8 cellular contexts compared by ENCODE assay signal in genomic region chr7:130069179-130069977, GRCh38. TPM values are rescaled to one million over a fixed set of nuclear protein-coding genes. Genes with fewer than 3 reads are reported as not detected.
DNase-seq lines count a peak whose midpoint lies in the region; ATAC-seq and TF ChIP-seq lines count a peak whose summit lies in the region.

No MANE protein-coding gene starts in this region.

- intact Hi-C loops in lower leg skin (cut with DNase I; ENCODE audit: low total_unique reads), result no loop called here

- H3K27ac Mint-ChIP-seq in activated naive CD4-positive, alpha-beta T cell treated with anti-CD3 and anti-CD28 coated beads, Interleukin-2, amount 50 U/mL, for 24 hours, result peak overlapping the region; percentile 96
- H3K27ac Mint-ChIP-seq in activated naive CD8-positive, alpha-beta T cell treated with anti-CD3 and anti-CD28 coated beads, Interleukin-2, amount 50 U/mL, for 24 hours, result no peak overlapping the region
- peak overlapping the region; percentile 94 for H3K27ac Mint-ChIP-seq in type B pancreatic cell

- H3K4me3 ChIP-seq in lower leg skin (ENCODE audit: low read depth, poor library complexity, severe bottlenecking), result peak overlapping the region; percentile 42

- H3K36me3 Mint-ChIP-seq in activated naive CD4-positive, alpha-beta T cell treated with anti-CD3 and anti-CD28 coated beads, Interleukin-2, amount 50 U/mL, for 24 hours, result peaks cover 3% of the 10 kb centered on the region
- peaks cover 6% of the 10 kb centered on the region for H3K36me3 Mint-ChIP-seq in activated naive CD8-positive, alpha-beta T cell treated with anti-CD3 and anti-CD28 coated beads, Interleukin-2, amount 50 U/mL, for 24 hours (ENCODE audit: low read depth)
- peaks cover 9% of the 10 kb centered on the region for H3K36me3 Mint-ChIP-seq in type B pancreatic cell

- no peak for DNase-seq in activated naive CD4-positive, alpha-beta T cell treated with Interleukin-2 at 50 U/mL for 16 hours
- no peak for DNase-seq in activated naive CD8-positive, alpha-beta T cell treated with anti-CD3 and anti-CD28 coated beads, Interleukin-2, amount 50 U/mL, for 24 hours
- DNase-seq in lower leg skin (ENCODE audit: low spot score in 2 of 2) (no peak), type B pancreatic cell (ENCODE audit: extremely low spot score, unreplicated experiment) (no peak), dedifferentiated amniotic fluid mesenchymal stem cell (ENCODE audit: extremely low spot score) (no peak), DMS 273 (lab: John Stamatoyannopoulos, UW; ENCODE audit: unreplicated experiment) (no peak)

- peaks cover 39% of the 10 kb centered on the region for H3K4me1 Mint-ChIP-seq in activated naive CD4-positive, alpha-beta T cell treated with anti-CD3 and anti-CD28 coated beads, Interleukin-2, amount 50 U/mL, for 24 hours
- H3K4me1 Mint-ChIP-seq in activated naive CD8-positive, alpha-beta T cell treated with anti-CD3 and anti-CD28 coated beads, Interleukin-2, amount 50 U/mL, for 24 hours, result peaks cover 38% of the 10 kb centered on the region
- peaks cover 31% of the 10 kb centered on the region for H3K4me1 Mint-ChIP-seq in type B pancreatic cell (ENCODE audit: unreplicated experiment)

- peak overlapping the region; percentile 98 for H3K4me3 Mint-ChIP-seq in activated naive CD4-positive, alpha-beta T cell treated with anti-CD3 and anti-CD28 coated beads, Interleukin-2, amount 50 U/mL, for 24 hours
- H3K4me3 Mint-ChIP-seq in activated naive CD8-positive, alpha-beta T cell treated with anti-CD3 and anti-CD28 coated beads, Interleukin-2, amount 50 U/mL, for 24 hours, result peak overlapping the region; percentile 96
- peak overlapping the region; percentile 95 for H3K4me3 Mint-ChIP-seq in type B pancreatic cell

- ATAC-seq in activated naive CD8-positive, alpha-beta T cell treated with anti-CD3 and anti-CD28 coated beads, Interleukin-2, amount 50 U/mL, for 24 hours, result no peak
- no peak for ATAC-seq in HG02970 (IDR thresholded peaks at IDR 0.05; ENCODE audit: low FRiP score, unreplicated experiment)

- 34 to 41% methylated on average over 7 of the region's 7 CpGs for WGBS in lower leg skin, 2 donors

- no peaks in the 10 kb centered on the region for H3K9me3 Mint-ChIP-seq in activated naive CD4-positive, alpha-beta T cell treated with anti-CD3 and anti-CD28 coated beads, Interleukin-2, amount 50 U/mL, for 24 hours
- no peaks in the 10 kb centered on the region for H3K9me3 Mint-ChIP-seq in activated naive CD8-positive, alpha-beta T cell treated with anti-CD3 and anti-CD28 coated beads, Interleukin-2, amount 50 U/mL, for 24 hours
- no peaks in the 10 kb centered on the region for H3K9me3 Mint-ChIP-seq in type B pancreatic cell

- TF ChIP-seq POLR2A in lower leg skin (IDR thresholded peaks at IDR 0.05), result no peak

- TF ChIP-seq CTCF in lower leg skin (IDR thresholded peaks at IDR 0.05) (no peak), type B pancreatic cell (conservative IDR thresholded peaks at IDR 0.05) (no peak)

- no peaks in the 10 kb centered on the region for H3K27me3 Mint-ChIP-seq in activated naive CD4-positive, alpha-beta T cell treated with anti-CD3 and anti-CD28 coated beads, Interleukin-2, amount 50 U/mL, for 24 hours
- H3K27me3 Mint-ChIP-seq in activated naive CD8-positive, alpha-beta T cell treated with anti-CD3 and anti-CD28 coated beads, Interleukin-2, amount 50 U/mL, for 24 hours, result peaks cover 2% of the 10 kb centered on the region
- no peaks in the 10 kb centered on the region for H3K27me3 Mint-ChIP-seq in type B pancreatic cell

RNA-seq across cellular contexts. Expression of gene KLHDC10, which starts 1.0 kb away (rescaled TPM):
- total RNA-seq in lower leg skin (10 to 100 TPM; 13.5 to 27.4 (median 21.3) TPM), type B pancreatic cell (ENCODE audit: low replicate concordance) (34.6 and 43.6 TPM in 2 replicates)

RNA-seq across cellular contexts. Expression of gene ZC3HC1, which starts 18.2 kb away (rescaled TPM):
- total RNA-seq in lower leg skin (1 to 10 TPM; 3.7 to 9.8 (median 5.6) TPM), type B pancreatic cell (ENCODE audit: low replicate concordance) (15.7 and 26.7 TPM in 2 replicates)
